Comparison of ENCODE assay signal across 16 cellular contexts in the genomic region with DNA sequence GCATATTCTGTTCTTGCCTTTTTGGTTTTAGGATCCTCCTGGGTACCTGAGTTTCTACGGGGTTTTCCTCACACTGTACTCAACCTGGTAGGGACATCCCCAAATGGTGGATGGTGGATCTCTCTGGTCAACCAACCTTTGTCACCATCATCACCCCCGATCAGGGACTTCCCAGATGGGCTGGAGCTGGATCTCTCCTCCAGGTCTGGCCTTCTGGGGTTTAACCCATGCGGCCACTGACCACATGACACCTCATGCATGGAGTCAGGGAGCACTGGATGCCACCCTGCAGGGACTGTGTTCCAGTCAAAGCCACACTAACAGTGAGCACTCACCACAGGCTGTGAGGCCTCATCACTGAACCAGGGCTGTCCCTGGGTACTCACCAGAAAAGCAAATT.
DNase-seq lines count a peak whose midpoint lies in the region; ATAC-seq and TF ChIP-seq lines count a peak whose summit lies in the region.
"Had no signal": no experiment of that assay in that cellular context is flagged by ENCODE, and none has a peak within 500 bp of the region (broad histone marks: within the 10 kb centered on the region; RNA-seq: fewer than 3 reads in every experiment).

No MANE protein-coding gene starts in this region.

- WGBS in body of pancreas, 2 donors: 66 to 69% methylated on average over 3 of the region's 3 CpGs

- peak; percentile 52 for DNase-seq in activated CD4-positive, alpha-beta T cell treated with anti-CD3 and anti-CD28 coated beads for 36 hours
- no peak for DNase-seq in activated CD4-positive, alpha-beta T cell treated with anti-CD3 and anti-CD28 coated beads, Interleukin-2, amount 50 U/mL, for 1 hour
- DNase-seq in ACHN (no peak), body of pancreas (no peak)
- no peak for DNase-seq in stimulated activated CD4-positive, alpha-beta T cell treated with anti-CD3 and anti-CD28 coated beads, Interleukin-4, amount 100 ng/mL, for 4 hours
- DNase-seq: activated CD4-positive, alpha-beta T cell treated with anti-CD3 and anti-CD28 coated beads for 4 hours; NCI-H2171; occipital lobe; PC-3; SW 1271 had no signal

- POLR2A ChIA-PET in activated CD4-positive, alpha-beta T cell treated with anti-CD3 and anti-CD28 coated beads for 36 hours (lab: Charles Lee): no interaction called here

- TF ChIP-seq CTCF in body of pancreas (IDR thresholded peaks at IDR 0.05): no peak

- no peaks in the 10 kb centered on the region for H3K9me3 Mint-ChIP-seq in activated CD4-positive, alpha-beta T cell treated with anti-CD3 and anti-CD28 coated beads for 36 hours (ENCODE audit: low read depth)
- H3K9me3 Mint-ChIP-seq in activated T-helper 17 cell treated with anti-CD3 and anti-CD28 coated beads, Interleukin-2, amount 50 U/mL, for 72 hours: no peaks in the 10 kb centered on the region
- H3K9me3 Mint-ChIP-seq: activated naive CD4-positive, alpha-beta T cell treated with anti-CD3 and anti-CD28 coated beads, Interleukin-2, amount 50 U/mL, for 24 hours; GM23338 had no signal

- no peak overlapping the region for H3K27ac ChIP-seq in body of pancreas
- H3K27ac ChIP-seq: hepatocyte had no signal

- TF ChIP-seq POLR2A in body of pancreas (IDR thresholded peaks at IDR 0.05): no peak

- intact Hi-C loops in activated CD4-positive, alpha-beta T cell treated with anti-CD3 and anti-CD28 coated beads for 36 hours (cut with DNase I, micrococcal nuclease): no loop called here
- intact Hi-C loops in body of pancreas (cut with DNase I): no loop called here

- no peaks in the 10 kb centered on the region for H3K9me3 ChIP-seq in body of pancreas

- H3K36me3 Mint-ChIP-seq in activated CD4-positive, alpha-beta T cell treated with anti-CD3 and anti-CD28 coated beads for 36 hours (ENCODE audit: low read depth): no peaks in the 10 kb centered on the region
- no peaks in the 10 kb centered on the region for H3K36me3 Mint-ChIP-seq in activated T-helper 17 cell treated with anti-CD3 and anti-CD28 coated beads, Interleukin-2, amount 50 U/mL, for 72 hours (ENCODE audit: low read depth)
- H3K36me3 Mint-ChIP-seq: activated naive CD4-positive, alpha-beta T cell treated with anti-CD3 and anti-CD28 coated beads, Interleukin-2, amount 50 U/mL, for 24 hours had no signal

- no peaks in the 10 kb centered on the region for H3K36me3 ChIP-seq in body of pancreas (replicated peaks in 1 of 2; ENCODE audit: insufficient read depth in 1 of 2, low read depth in 2 of 2)

- H3K27me3 Mint-ChIP-seq in activated CD4-positive, alpha-beta T cell treated with anti-CD3 and anti-CD28 coated beads for 36 hours: peaks cover 2% of the 10 kb centered on the region
- H3K27me3 Mint-ChIP-seq in activated T-helper 17 cell treated with anti-CD3 and anti-CD28 coated beads, Interleukin-2, amount 50 U/mL, for 72 hours: peaks cover 22% of the 10 kb centered on the region

- H3K27ac Mint-ChIP-seq in activated CD4-positive, alpha-beta T cell treated with anti-CD3 and anti-CD28 coated beads for 36 hours: no peak overlapping the region
- peak overlapping the region; percentile 28 for H3K27ac Mint-ChIP-seq in activated T-helper 17 cell treated with anti-CD3 and anti-CD28 coated beads, Interleukin-2, amount 50 U/mL, for 72 hours
- H3K27ac Mint-ChIP-seq: activated naive CD4-positive, alpha-beta T cell treated with anti-CD3 and anti-CD28 coated beads, Interleukin-2, amount 50 U/mL, for 24 hours; GM23338 had no signal

- H3K4me3 ChIP-seq in body of pancreas: no peak overlapping the region
- H3K4me3 ChIP-seq: GM23338, hepatocyte had no signal

- in situ Hi-C loops in ACHN (cut with HindIII; ENCODE audit: low pct_ligation_motif_present, low pct_unique_long_range_greater_than_20kb, low sequenced_read_pairs): no loop called here

- H3K4me1 ChIP-seq in body of pancreas: no peaks in the 10 kb centered on the region

- no peaks in the 10 kb centered on the region for H3K27me3 ChIP-seq in body of pancreas
- H3K27me3 ChIP-seq: hepatocyte had no signal

- no peak overlapping the region for H3K4me3 Mint-ChIP-seq in activated CD4-positive, alpha-beta T cell treated with anti-CD3 and anti-CD28 coated beads for 36 hours
- H3K4me3 Mint-ChIP-seq in activated T-helper 17 cell treated with anti-CD3 and anti-CD28 coated beads, Interleukin-2, amount 50 U/mL, for 72 hours: no peak overlapping the region
- H3K4me3 Mint-ChIP-seq: activated naive CD4-positive, alpha-beta T cell treated with anti-CD3 and anti-CD28 coated beads, Interleukin-2, amount 50 U/mL, for 24 hours; GM23338 had no signal

- ATAC-seq in activated CD4-positive, alpha-beta T cell treated with anti-CD3 and anti-CD28 coated beads for 36 hours: peak; percentile 90
- ATAC-seq in GM19452 (IDR thresholded peaks at IDR 0.05; ENCODE audit: unreplicated experiment) (peak; percentile 56), HG02798 (IDR thresholded peaks at IDR 0.05; ENCODE audit: poor library complexity, unreplicated experiment) (peak; percentile 80), body of pancreas (no peak)
- peak; percentile 94 for ATAC-seq in activated T-helper 17 cell treated with anti-CD3 and anti-CD28 coated beads, Interleukin-2, amount 50 U/mL, for 72 hours (replicated peaks)
- ATAC-seq: GM23338, PC-3 had no signal

- CTCF ChIA-PET in activated CD4-positive, alpha-beta T cell treated with anti-CD3 and anti-CD28 coated beads for 36 hours (lab: Charles Lee): interaction anchor here (0.7 kb wide), 1 partner anchor 318 kb away, joined by 3 read pairs; no protein-coding TSS in a partner anchor

- H3K4me1 Mint-ChIP-seq in activated CD4-positive, alpha-beta T cell treated with anti-CD3 and anti-CD28 coated beads for 36 hours: peaks cover 17% of the 10 kb centered on the region
- H3K4me1 Mint-ChIP-seq in activated T-helper 17 cell treated with anti-CD3 and anti-CD28 coated beads, Interleukin-2, amount 50 U/mL, for 72 hours: peaks cover 14% of the 10 kb centered on the region
- H3K4me1 Mint-ChIP-seq: activated naive CD4-positive, alpha-beta T cell treated with anti-CD3 and anti-CD28 coated beads, Interleukin-2, amount 50 U/mL, for 24 hours had no signal
